In genomic region chr11:68383976-68384501, GRCh38 we compare ENCODE assay signal across 7 cellular contexts.
DNase-seq lines count a peak whose midpoint lies in the region; ATAC-seq and TF ChIP-seq lines count a peak whose summit lies in the region.

No MANE protein-coding gene starts in this region.

- peaks cover 16 to 70% (median 57%) of the 10 kb centered on the region in 5 donors for H3K4me1 ChIP-seq in subcutaneous abdominal adipose tissue (ENCODE audit: control insufficient read depth in 5 of 5, insufficient read depth in 5 of 5, low read length in 5 of 5)

- no peak overlapping the region for H3K4me3 Mint-ChIP-seq in natural killer cell

- no peaks in the 10 kb centered on the region for H3K36me3 Mint-ChIP-seq in natural killer cell

- peaks cover 3 to 39% (median 20%) of the 10 kb centered on the region in 5 donors for H3K36me3 ChIP-seq in subcutaneous abdominal adipose tissue (ENCODE audit: control insufficient read depth in 5 of 5, insufficient read depth in 5 of 5, low read length in 5 of 5)

- peaks cover 16 to 18% of the 10 kb centered on the region in 2 donors for H3K27me3 Mint-ChIP-seq in natural killer cell (ENCODE audit: low read depth in 2 of 2)

- intact Hi-C loops in natural killer cell (cut with micrococcal nuclease): no loop called here

- H3K27me3 ChIP-seq in subcutaneous abdominal adipose tissue (ENCODE audit: control insufficient read depth in 5 of 5, insufficient read depth in 4 of 5, low read length in 5 of 5): no peaks in the 10 kb centered on the region

- H3K4me3 ChIP-seq in GM12865 (ENCODE audit: low read depth, low read length) (no peak overlapping the region), epithelial cell of proximal tubule (ENCODE audit: low read depth, low read length) (no peak overlapping the region), subcutaneous abdominal adipose tissue (ENCODE audit: low read depth in 1 of 5, low read length in 5 of 5) (no peak overlapping the region)

- ATAC-seq in natural killer cell: peak in 2 of 3 donors; percentile 53 to 69
- no peak for ATAC-seq in GM21447 (IDR thresholded peaks at IDR 0.05; ENCODE audit: unreplicated experiment)

- H3K9me3 Mint-ChIP-seq in natural killer cell: no peaks in the 10 kb centered on the region

- DNase-seq in GM12865 (ENCODE audit: low read depth): peak; percentile 62
- peak; percentile 38 for DNase-seq in NCI-H1694 treated with DMSO at 0.1 percent for 48 hours (lab: John Stamatoyannopoulos, UW)
- peak; percentile 9 for DNase-seq in activated CD8-positive, alpha-beta memory T cell treated with anti-CD3 and anti-CD28 coated beads, Interleukin-2, amount 50 U/mL, for 24 hours (ENCODE audit: extremely low read depth)
- no peak for DNase-seq in epithelial cell of proximal tubule (ENCODE audit: low read depth)
- peak; percentile 55 for DNase-seq in natural killer cell

- peak overlapping the region; percentile 32 for H3K27ac ChIP-seq in subcutaneous abdominal adipose tissue (ENCODE audit: low read depth, low read length)

- no peak overlapping the region for H3K27ac Mint-ChIP-seq in natural killer cell

- peaks cover 5 to 8% of the 10 kb centered on the region in 2 donors for H3K4me1 Mint-ChIP-seq in natural killer cell

- peak; percentile 94 for TF ChIP-seq CTCF in GM12865 (IDR thresholded peaks at IDR 0.05; ENCODE audit: insufficient read depth, low read depth, low read length, missing control alignments)
- TF ChIP-seq CTCF in epithelial cell of proximal tubule (conservative IDR thresholded peaks at IDR 0.05; ENCODE audit: low read depth, low read length): peak; percentile 97
- TF ChIP-seq CTCF in natural killer cell (IDR thresholded peaks at IDR 0.05): peak; percentile 89

- peak overlapping the region in 1 of 5 donors; percentile 58 for H3K9ac ChIP-seq in subcutaneous abdominal adipose tissue (ENCODE audit: low read length in 5 of 5)

- no peaks in the 10 kb centered on the region for H3K9me3 ChIP-seq in subcutaneous abdominal adipose tissue (ENCODE audit: control insufficient read depth in 5 of 5, low read length in 5 of 5)
